Comparison of ENCODE assay signal across 17 cellular contexts in genomic region chr20:37848706-37849105, GRCh38. TPM values are rescaled to one million over a fixed set of nuclear protein-coding genes. Genes with fewer than 3 reads are reported as not detected.
DNase-seq lines count a peak whose midpoint lies in the region; ATAC-seq, FAIRE-seq and TF ChIP-seq lines count a peak whose summit lies in the region.
"Had no signal": no experiment of that assay in that cellular context is flagged by ENCODE, and none has a peak within 500 bp of the region (broad histone marks: within the 10 kb centered on the region; RNA-seq: fewer than 3 reads in every experiment).

No MANE protein-coding gene starts in this region.

- H3K27me3 Mint-ChIP-seq in stimulated activated naive CD8-positive, alpha-beta T cell treated with anti-CD3 and anti-CD28 coated beads, Interleukin-15, amount 100 ng/mL, for 72 hours: no peaks in the 10 kb centered on the region
- H3K27me3 Mint-ChIP-seq in endothelial cell (ENCODE audit: unreplicated experiment): no peaks in the 10 kb centered on the region
- H3K27me3 Mint-ChIP-seq: CD4-positive, alpha-beta T cell had no signal

- DNase-seq in stimulated activated naive CD8-positive, alpha-beta T cell treated with anti-CD3 and anti-CD28 coated beads, Interleukin-15, amount 100 ng/mL, for 72 hours: no peak
- DNase-seq in stimulated activated naive CD8-positive, alpha-beta T cell treated with anti-CD3 and anti-CD28 coated beads, Interleukin-15, Interleukin-2, amounts not matched to agents 100 U/mL and 50 U/mL, for 24 hours: no peak
- peak; percentile 83 for DNase-seq in NCI-H82 treated with DMSO at 0.1 percent for 48 hours (lab: John Stamatoyannopoulos, UW; ENCODE audit: unreplicated experiment)
- DNase-seq in endothelial cell (ENCODE audit: low spot score): no peak
- DNase-seq in GF-D8 (lab: John Stamatoyannopoulos, UW): no peak
- no peak for DNase-seq in GM12891 (ENCODE audit: insufficient read length, low spot score)
- DNase-seq: 8988T; AML-193; Calu3; CD4-positive, alpha-beta T cell; DMS79 treated with DMSO at 0.1 percent for 48 hours; EL; GM23248; H7; IMR-90 had no signal

- peak overlapping the region; percentile 10 to 21 for H3K27ac Mint-ChIP-seq in stimulated activated naive CD8-positive, alpha-beta T cell treated with anti-CD3 and anti-CD28 coated beads, Interleukin-15, amount 100 ng/mL, for 72 hours
- no peak overlapping the region for H3K27ac Mint-ChIP-seq in endothelial cell (ENCODE audit: unreplicated experiment)
- H3K27ac Mint-ChIP-seq: CD4-positive, alpha-beta T cell had no signal

- peaks cover 14% of the 10 kb centered on the region for H3K36me3 Mint-ChIP-seq in endothelial cell (ENCODE audit: low read depth, unreplicated experiment)

- H3K4me3 Mint-ChIP-seq in stimulated activated naive CD8-positive, alpha-beta T cell treated with anti-CD3 and anti-CD28 coated beads, Interleukin-15, amount 100 ng/mL, for 72 hours: no peak overlapping the region
- H3K4me3 Mint-ChIP-seq in endothelial cell (ENCODE audit: unreplicated experiment): peak overlapping the region; percentile 1
- H3K4me3 Mint-ChIP-seq: CD4-positive, alpha-beta T cell had no signal

- TF ChIP-seq POLR2A in GM12891 (IDR thresholded peaks at IDR 0.05; ENCODE audit: low read depth, low read length): no peak

- ATAC-seq in stimulated activated naive CD8-positive, alpha-beta T cell treated with anti-CD3 and anti-CD28 coated beads, Interleukin-15, amount 100 ng/mL, for 72 hours: no peak
- ATAC-seq in stimulated activated naive CD8-positive, alpha-beta T cell treated with anti-CD3 and anti-CD28 coated beads, Interleukin-15, Interleukin-2, amounts not matched to agents 100 U/mL and 50 U/mL, for 24 hours: no peak
- no peak for ATAC-seq in GM21576 (IDR thresholded peaks at IDR 0.05; ENCODE audit: unreplicated experiment)

- no peak for TF ChIP-seq CTCF in endothelial cell (IDR thresholded peaks at IDR 0.05; ENCODE audit: unreplicated experiment)

- FAIRE-seq in GM12891 (lab: Jason Lieb, UNC): no peak
- FAIRE-seq: G401.6 had no signal

- H3K4me1 Mint-ChIP-seq in stimulated activated naive CD8-positive, alpha-beta T cell treated with anti-CD3 and anti-CD28 coated beads, Interleukin-15, amount 100 ng/mL, for 72 hours: no peaks in the 10 kb centered on the region
- no peaks in the 10 kb centered on the region for H3K4me1 Mint-ChIP-seq in endothelial cell (ENCODE audit: unreplicated experiment)

- no peaks in the 10 kb centered on the region for H3K9me3 Mint-ChIP-seq in stimulated activated naive CD8-positive, alpha-beta T cell treated with anti-CD3 and anti-CD28 coated beads, Interleukin-15, amount 100 ng/mL, for 72 hours
- no peaks in the 10 kb centered on the region for H3K9me3 Mint-ChIP-seq in endothelial cell (ENCODE audit: unreplicated experiment)
- H3K9me3 Mint-ChIP-seq: CD4-positive, alpha-beta T cell had no signal

TF ChIP-seq in GM12891, 5 proteins besides CTCF, POLR2A, EP300 and RAD21:
- no peak for TF ChIP-seq TAF1 (IDR thresholded peaks at IDR 0.05; ENCODE audit: low read depth, low read length)
TF ChIP-seq in GM12891: peak in this region for 0.

RNA-seq across cellular contexts. Expression of gene VSTM2L, which starts 54.2 kb away (rescaled TPM):
- total RNA-seq in endothelial cell (ENCODE audit: unreplicated experiment): 1.6 TPM
- 0.06 TPM for polyA plus RNA-seq in GM12891 (2012; ENCODE audit: low read depth, missing spikeins)
- total RNA-seq: CD4-positive, alpha-beta T cell had no signal
